22 cellular contexts compared by ENCODE assay signal in the genomic region with DNA sequence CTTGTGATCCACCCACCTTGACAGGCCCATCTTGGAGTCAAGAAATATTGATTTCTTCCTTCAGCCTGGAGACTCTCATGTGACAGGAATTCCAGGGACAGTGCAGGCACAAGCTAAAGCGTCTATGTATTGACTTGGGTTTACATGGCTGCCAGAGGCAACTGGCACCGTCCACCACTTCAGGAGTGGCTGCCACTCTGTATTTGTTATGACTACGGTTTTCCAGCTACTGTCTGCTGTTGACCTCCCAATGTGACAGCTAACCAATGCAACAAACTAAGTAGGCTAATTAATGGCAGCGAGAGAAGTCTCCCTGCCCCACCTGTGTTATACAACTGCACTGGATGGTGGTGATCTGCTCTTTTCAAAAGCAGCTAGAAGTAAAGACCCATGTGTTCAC. TPM values are rescaled to one million over a fixed set of nuclear protein-coding genes. Genes with fewer than 3 reads are reported as not detected.
DNase-seq lines count a peak whose midpoint lies in the region; ATAC-seq and TF ChIP-seq lines count a peak whose summit lies in the region.
"Had no signal": no experiment of that assay in that cellular context is flagged by ENCODE, and none has a peak within 500 bp of the region (broad histone marks: within the 10 kb centered on the region; RNA-seq: fewer than 3 reads in every experiment).

No MANE protein-coding gene starts in this region.

- H3K27me3 Mint-ChIP-seq in activated T-cell treated with anti-CD3 and anti-CD28 coated beads, Interleukin-2, amount 50 U/mL, for 24 hours: no peaks in the 10 kb centered on the region
- no peaks in the 10 kb centered on the region for H3K27me3 Mint-ChIP-seq in IgD-negative memory B cell
- H3K27me3 Mint-ChIP-seq in activated T-helper 1 cell treated with anti-CD3 and anti-CD28 coated beads, Interleukin-12 subunit alpha, Interleukin-12 subunit beta, Interleukin-2, Interleukin-4 antibody, amounts not matched to agents 30 ng/mL and 10 ng/mL and 1 ng/mL, durations not matched to agents 14 hours and 24 hours and 36 hours (ENCODE audit: insufficient read depth): no peaks in the 10 kb centered on the region
- H3K27me3 Mint-ChIP-seq: memory B cell, naive B cell had no signal

- H3K9me3 ChIP-seq in neutrophil: no peaks in the 10 kb centered on the region
- H3K9me3 ChIP-seq: Caco-2, uterus had no signal

- H3K36me3 ChIP-seq in neutrophil: peaks cover 23% of the 10 kb centered on the region
- H3K36me3 ChIP-seq: uterus had no signal

- H3K27ac ChIP-seq in neutrophil: peak overlapping the region; percentile 99
- H3K27ac ChIP-seq: hepatocyte, uterus had no signal

- no peaks in the 10 kb centered on the region for H3K9me3 Mint-ChIP-seq in activated T-cell treated with anti-CD3 and anti-CD28 coated beads, Interleukin-2, amount 50 U/mL, for 24 hours
- no peaks in the 10 kb centered on the region for H3K9me3 Mint-ChIP-seq in IgD-negative memory B cell
- peaks cover 11% of the 10 kb centered on the region for H3K9me3 Mint-ChIP-seq in activated T-helper 1 cell treated with anti-CD3 and anti-CD28 coated beads, Interleukin-12 subunit alpha, Interleukin-12 subunit beta, Interleukin-2, Interleukin-4 antibody, amounts not matched to agents 30 ng/mL and 10 ng/mL and 1 ng/mL, durations not matched to agents 14 hours and 24 hours and 36 hours
- H3K9me3 Mint-ChIP-seq: HFFc6, memory B cell, naive B cell had no signal

- peaks cover 88 to 89% of the 10 kb centered on the region in 2 experiments for H3K4me1 ChIP-seq in neutrophil (ENCODE audit: control insufficient read depth in 1 of 2, insufficient read depth in 1 of 2, low read depth in 1 of 2, low read length in 1 of 2)
- H3K4me1 ChIP-seq: Caco-2, uterus had no signal

- no peak overlapping the region for H3K4me3 Mint-ChIP-seq in activated T-cell treated with anti-CD3 and anti-CD28 coated beads, Interleukin-2, amount 50 U/mL, for 24 hours
- H3K4me3 Mint-ChIP-seq in IgD-negative memory B cell: peak overlapping the region in 1 of 4 donors; percentile 13
- no peak overlapping the region for H3K4me3 Mint-ChIP-seq in activated T-helper 1 cell treated with anti-CD3 and anti-CD28 coated beads, Interleukin-12 subunit alpha, Interleukin-12 subunit beta, Interleukin-2, Interleukin-4 antibody, amounts not matched to agents 30 ng/mL and 10 ng/mL and 1 ng/mL, durations not matched to agents 14 hours and 24 hours and 36 hours
- H3K4me3 Mint-ChIP-seq: HFFc6, memory B cell had no signal

- ATAC-seq in HG03196 (IDR thresholded peaks at IDR 0.05; ENCODE audit: unreplicated experiment): no peak
- ATAC-seq in HG02884 (IDR thresholded peaks at IDR 0.05; ENCODE audit: unreplicated experiment): no peak

- no peaks in the 10 kb centered on the region for H3K27me3 ChIP-seq in neutrophil
- H3K27me3 ChIP-seq: hepatocyte, uterus had no signal

- H3K4me3 ChIP-seq in neutrophil (ENCODE audit: low read depth in 1 of 2, low read length in 1 of 2): peak overlapping the region in 1 of 2 experiments; percentile 53
- H3K4me3 ChIP-seq: hepatocyte, uterus had no signal

- intact Hi-C loops in activated T-helper 1 cell treated with anti-CD3 and anti-CD28 coated beads, Interleukin-12 subunit alpha, Interleukin-12 subunit beta, Interleukin-2, Interleukin-4 antibody, amounts not matched to agents 30 ng/mL and 10 ng/mL and 1 ng/mL, durations not matched to agents 14 hours and 24 hours and 36 hours (cut with micrococcal nuclease): loop anchor here (2.0 kb wide), 1 partner anchor 135 kb away; no protein-coding TSS in a partner anchor

- H3K4me1 Mint-ChIP-seq in activated T-cell treated with anti-CD3 and anti-CD28 coated beads, Interleukin-2, amount 50 U/mL, for 24 hours (ENCODE audit: low read depth): peaks cover 69% of the 10 kb centered on the region
- H3K4me1 Mint-ChIP-seq in IgD-negative memory B cell: peaks cover 27 to 44% (median 32%) of the 10 kb centered on the region in 3 donors
- H3K4me1 Mint-ChIP-seq in activated T-helper 1 cell treated with anti-CD3 and anti-CD28 coated beads, Interleukin-12 subunit alpha, Interleukin-12 subunit beta, Interleukin-2, Interleukin-4 antibody, amounts not matched to agents 30 ng/mL and 10 ng/mL and 1 ng/mL, durations not matched to agents 14 hours and 24 hours and 36 hours (ENCODE audit: low read depth): peaks cover 89% of the 10 kb centered on the region

- peak overlapping the region; percentile 24 for H3K27ac Mint-ChIP-seq in activated T-cell treated with anti-CD3 and anti-CD28 coated beads, Interleukin-2, amount 50 U/mL, for 24 hours
- peak overlapping the region in 2 of 3 donors; percentile 23 to 98 for H3K27ac Mint-ChIP-seq in IgD-negative memory B cell
- H3K27ac Mint-ChIP-seq in activated T-helper 1 cell treated with anti-CD3 and anti-CD28 coated beads, Interleukin-12 subunit alpha, Interleukin-12 subunit beta, Interleukin-2, Interleukin-4 antibody, amounts not matched to agents 30 ng/mL and 10 ng/mL and 1 ng/mL, durations not matched to agents 14 hours and 24 hours and 36 hours: peak overlapping the region; percentile 47
- H3K27ac Mint-ChIP-seq: HFFc6 had no signal

- no peak for TF ChIP-seq CTCF in neutrophil (IDR thresholded peaks at IDR 0.05)

- peaks cover 25% of the 10 kb centered on the region for H3K36me3 Mint-ChIP-seq in activated T-cell treated with anti-CD3 and anti-CD28 coated beads, Interleukin-2, amount 50 U/mL, for 24 hours (ENCODE audit: low read depth)
- no peaks in the 10 kb centered on the region for H3K36me3 Mint-ChIP-seq in IgD-negative memory B cell
- peaks cover 45% of the 10 kb centered on the region for H3K36me3 Mint-ChIP-seq in activated T-helper 1 cell treated with anti-CD3 and anti-CD28 coated beads, Interleukin-12 subunit alpha, Interleukin-12 subunit beta, Interleukin-2, Interleukin-4 antibody, amounts not matched to agents 30 ng/mL and 10 ng/mL and 1 ng/mL, durations not matched to agents 14 hours and 24 hours and 36 hours (ENCODE audit: low read depth)

- DNase-seq in activated T-cell treated with anti-CD3 and anti-CD28 coated beads, Interleukin-2, amount 50 U/mL, for 24 hours: no peak
- no peak for DNase-seq in activated T-cell treated with anti-CD3 and anti-CD28 coated beads for 4 hours
- DNase-seq in activated T-helper 1 cell treated with anti-CD3 and anti-CD28 coated beads, Interleukin-12 subunit alpha, Interleukin-12 subunit beta, Interleukin-2, Interleukin-4 antibody, amounts not matched to agents 30 ng/mL and 10 ng/mL and 1 ng/mL, durations not matched to agents 14 hours and 24 hours and 36 hours (ENCODE audit: low spot score): no peak
- no peak for DNase-seq in HK-2 (ENCODE audit: unreplicated experiment)
- DNase-seq: activated CD4-positive, CD25-positive, alpha-beta regulatory T cell treated with anti-CD3 and anti-CD28 coated beads, Interleukin-2, amount 50 U/mL, for 72 hours; activated naive CD4-positive, alpha-beta T cell; Caco-2; HFFc6; kidney; naive B cell; NCI-H187; NCI-H446 treated with DMSO at 0.1 percent for 48 hours; SIG-M5; stimulated activated CD4-positive, alpha-beta T cell treated with anti-CD3 and anti-CD28 coated beads, Interleukin-4, amount 100 ng/mL, for 1 hour; T-helper 9 cell; uterus had no signal

RNA-seq across cellular contexts. Expression of gene CD58, which starts 56.9 kb away (rescaled TPM):
- 29.5 TPM for polyA plus RNA-seq in IgD-negative memory B cell
- 35.3 and 37.8 TPM in 2 replicates for total RNA-seq in activated T-helper 1 cell treated with anti-CD3 and anti-CD28 coated beads, Interleukin-12 subunit alpha, Interleukin-12 subunit beta, Interleukin-2, Interleukin-4 antibody, amounts not matched to agents 30 ng/mL and 10 ng/mL and 1 ng/mL, durations not matched to agents 14 hours and 24 hours and 36 hours
